ENCODE assay signal across 8 cellular contexts in the genomic region with DNA sequence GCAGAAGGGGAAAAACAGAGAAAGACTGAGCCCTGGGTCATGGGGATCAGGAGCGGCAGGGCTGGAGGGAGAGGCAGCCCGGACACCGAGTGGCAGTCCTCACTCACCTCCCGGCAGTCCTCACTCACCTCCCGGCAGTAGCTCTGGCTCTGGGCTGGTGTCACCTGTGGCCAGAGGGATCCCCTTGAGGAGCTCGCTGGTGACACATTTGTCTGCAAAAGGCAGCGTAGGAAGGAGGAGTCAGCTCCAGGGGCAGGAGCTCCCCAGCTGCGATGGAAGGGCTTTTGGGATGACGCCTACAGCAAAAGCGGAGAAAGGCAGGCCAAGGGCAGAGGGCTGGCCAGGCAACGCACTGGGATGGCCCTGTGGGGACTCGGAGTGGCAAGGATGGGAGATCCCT. TPM values are rescaled to one million over a fixed set of nuclear protein-coding genes. Genes with fewer than 3 reads are reported as not detected.
DNase-seq lines count a peak whose midpoint lies in the region; ATAC-seq and TF ChIP-seq lines count a peak whose summit lies in the region.

No MANE protein-coding gene starts in this region.

- dilution Hi-C loops in mammary epithelial cell (cut with HindIII; ENCODE audit: low sequenced_read_pairs): no loop called here

- DNase-seq in AG09309 (ENCODE audit: low read depth) (no peak), mammary epithelial cell (no peak), AML-193 (lab: John Stamatoyannopoulos, UW) (no peak), EL (no peak)
- no peak for DNase-seq in Jurkat, Clone E6-1 (ENCODE audit: low read depth, low spot score)

- H3K27me3 ChIP-seq in mammary epithelial cell (ENCODE audit: insufficient read depth, low read length): no peaks in the 10 kb centered on the region
- H3K27me3 ChIP-seq in muscle layer of duodenum (ENCODE audit: low read depth, low read length): no peaks in the 10 kb centered on the region

- H3K27ac ChIP-seq in mammary epithelial cell (ENCODE audit: insufficient read depth, low read depth, low read length) (peak overlapping the region; percentile 68), muscle layer of duodenum (ENCODE audit: low read length) (peak overlapping the region; percentile 71)

- peaks cover 34% of the 10 kb centered on the region for H3K79me2 ChIP-seq in mammary epithelial cell (ENCODE audit: insufficient read depth, low read length)

- H3K4me3 ChIP-seq in AG09309 (ENCODE audit: control insufficient read depth, low read depth, low read length) (peak overlapping the region; percentile 83), mammary epithelial cell (replicated peaks in 1 of 3; ENCODE audit: insufficient read depth in 1 of 3, low read depth in 2 of 3, low read length in 3 of 3) (peak overlapping the region; percentile 75 to 99 (median 83)), muscle layer of duodenum (ENCODE audit: low read depth in 1 of 2, low read length in 2 of 2) (peak overlapping the region; percentile 91 to 97)
- H3K4me3 ChIP-seq in Jurkat, Clone E6-1 (ENCODE audit: low read length): peak overlapping the region; percentile 94

- intact Hi-C loops in mammary epithelial cell (cut with micrococcal nuclease): loop anchor here (1.0 kb wide), 1 partner anchor 131 kb away; no protein-coding TSS in a partner anchor

- TF ChIP-seq CTCF in AG09309 (IDR thresholded peaks at IDR 0.05; ENCODE audit: control insufficient read depth, insufficient read depth, low read depth, low read length, missing control alignments): no peak
- no peak for TF ChIP-seq CTCF in mammary epithelial cell (conservative IDR thresholded peaks at IDR 0.05 in 1 of 2, IDR thresholded peaks at IDR 0.05 in 1 of 2; ENCODE audit: extremely low read depth in 1 of 2, insufficient read depth in 1 of 2, low read depth in 1 of 2, low read length in 2 of 2)

- in situ Hi-C loops in mammary epithelial cell (cut with MboI; ENCODE audit: low sequenced_read_pairs in 2 of 2): no loop called here

- no TSS peak for BruUV-seq in mammary epithelial cell (replicated peaks; lab: Mats Ljungman, UMichigan)

- peaks cover 2% of the 10 kb centered on the region for H4K20me1 ChIP-seq in mammary epithelial cell (ENCODE audit: insufficient read depth, low read length)

- CTCF ChIA-PET in mammary epithelial cell (lab: Charles Lee; ENCODE audit: low non-redundant PET): no interaction called here

- peak overlapping the region; percentile 93 for H3K9ac ChIP-seq in mammary epithelial cell (ENCODE audit: insufficient read depth, low read length)

- WGBS in mammary epithelial cell (ENCODE audit: low coverage, missing lambda C conversion rate): 22% methylated on average over 11 of the region's 12 CpGs

- H2AFZ ChIP-seq in mammary epithelial cell (ENCODE audit: low read depth, low read length): peak overlapping the region; percentile 84

- H3K4me1 ChIP-seq in mammary epithelial cell (ENCODE audit: insufficient read depth, low read length) (peaks cover 5% of the 10 kb centered on the region), muscle layer of duodenum (ENCODE audit: control insufficient read depth in 1 of 2, insufficient read depth in 2 of 2, low read length in 2 of 2) (peaks cover 5 to 17% of the 10 kb centered on the region in 2 donors)

- H3K4me2 ChIP-seq in mammary epithelial cell (ENCODE audit: insufficient read depth, low read depth, low read length): peak overlapping the region; percentile 99

- H3K36me3 ChIP-seq in mammary epithelial cell (ENCODE audit: insufficient read depth, low read length) (peaks cover 3% of the 10 kb centered on the region), muscle layer of duodenum (ENCODE audit: control insufficient read depth in 1 of 2, insufficient read depth in 2 of 2, low read length in 2 of 2) (peaks cover 14 to 39% of the 10 kb centered on the region in 2 donors)

- H3K9me3 ChIP-seq in mammary epithelial cell (replicated peaks; ENCODE audit: insufficient read depth, low read length) (no peaks in the 10 kb centered on the region), muscle layer of duodenum (ENCODE audit: control insufficient read depth in 1 of 2, low read length in 2 of 2) (no peaks in the 10 kb centered on the region)

- ATAC-seq in HG02763 (IDR thresholded peaks at IDR 0.05; ENCODE audit: unreplicated experiment): no peak
- ATAC-seq in GM21619 (IDR thresholded peaks at IDR 0.05; ENCODE audit: unreplicated experiment): no peak

RNA-seq across cellular contexts. Expression of a gene that starts 0.7 kb away (rescaled TPM):
- polyA plus RNA-seq in Jurkat, Clone E6-1 (2012; ENCODE audit: insufficient read depth, insufficient read length): 349 TPM
- 100 to 1,000 TPM; 178 to 223 TPM for total RNA-seq in mammary epithelial cell
- 178 TPM for polyA plus RNA-seq in mammary epithelial cell
- 105 TPM for polyA minus RNA-seq in mammary epithelial cell

RNA-seq across cellular contexts. Expression of a gene that starts 7.5 kb away (rescaled TPM):
- polyA plus RNA-seq in Jurkat, Clone E6-1 (2012; ENCODE audit: insufficient read depth, insufficient read length): 32.0 TPM
- 10 to 100 TPM in 1 of 2 donors, 1 to 10 TPM in 1; 2.5 to 22.2 TPM for total RNA-seq in mammary epithelial cell
- polyA plus RNA-seq in mammary epithelial cell: 5.0 TPM
- polyA minus RNA-seq in mammary epithelial cell: not detected

RNA-seq across cellular contexts. Expression of a gene that starts 12.8 kb away (rescaled TPM):
- polyA plus RNA-seq in Jurkat, Clone E6-1 (2012; ENCODE audit: insufficient read depth, insufficient read length): 118 TPM
- 10 to 100 TPM; 26.8 to 72.6 TPM for total RNA-seq in mammary epithelial cell
- polyA plus RNA-seq in mammary epithelial cell: 40.6 TPM
- 97.0 TPM for polyA minus RNA-seq in mammary epithelial cell

RNA-seq across cellular contexts. Expression of a gene that starts 16.5 kb away (rescaled TPM):
- polyA plus RNA-seq in Jurkat, Clone E6-1 (2012; ENCODE audit: insufficient read depth, insufficient read length): 2.3 TPM
- total RNA-seq in mammary epithelial cell: not detected
- 0.26 TPM for polyA plus RNA-seq in mammary epithelial cell
- polyA minus RNA-seq in mammary epithelial cell: not detected

RNA-seq across cellular contexts. Expression of a gene that starts 32.8 kb away (rescaled TPM):
- 35.4 TPM for polyA plus RNA-seq in Jurkat, Clone E6-1 (2012; ENCODE audit: insufficient read depth, insufficient read length)
- total RNA-seq in mammary epithelial cell: 10 to 100 TPM; 14.3 to 22.4 TPM
- polyA plus RNA-seq in mammary epithelial cell: 17.5 TPM
- 9.3 TPM for polyA minus RNA-seq in mammary epithelial cell
